In the genomic region with DNA sequence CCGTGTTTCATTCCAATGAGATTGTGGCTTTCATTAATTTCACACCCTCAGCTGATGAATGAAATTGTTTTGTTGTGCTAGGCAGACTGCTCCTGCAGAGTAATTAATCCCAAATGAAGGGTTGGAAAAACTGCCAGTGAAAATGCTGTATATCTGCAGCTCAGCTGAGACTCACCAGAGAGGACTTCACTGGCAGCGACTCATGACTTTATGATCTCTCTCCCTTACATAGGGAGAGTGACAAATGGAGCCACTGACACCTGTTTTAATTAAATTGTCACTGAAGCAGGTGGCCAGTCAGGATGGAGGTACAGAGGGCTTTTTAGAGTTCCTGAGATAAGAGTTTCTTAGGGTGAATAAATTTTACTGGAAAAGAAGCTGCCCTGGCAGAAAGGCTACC, we compare ENCODE assay signal across 5 cellular contexts.
"Had no signal": no experiment of that assay in that cellular context is flagged by ENCODE, and none has a peak within 500 bp of the region (broad histone marks: within the 10 kb centered on the region; RNA-seq: fewer than 3 reads in every experiment).

No MANE protein-coding gene starts in this region.

- DNase-seq: H9, HCEC 1CT, KBM-7 had no signal

- ATAC-seq: GM23338, HepG2 had no signal
